ENCODE assay signal across 1 cellular context in genomic region chr13:75442736-75443234, GRCh38.
TF ChIP-seq lines count a peak whose summit lies in the region.

No MANE protein-coding gene starts in this region.

TF ChIP-seq in IMR-90, 13 proteins besides CTCF, POLR2A, EP300 and RAD21 (continued from another document):
- TF ChIP-seq USF2 (IDR thresholded peaks at IDR 0.05; ENCODE audit: low read depth, low read length) = no peak
- TF ChIP-seq CEBPB (IDR thresholded peaks at IDR 0.05; ENCODE audit: low read depth, low read length) = no peak
- no peak for TF ChIP-seq FOS (IDR thresholded peaks at IDR 0.05; ENCODE audit: low read depth, low read length)
- no peak for TF ChIP-seq MAZ (IDR thresholded peaks at IDR 0.05; ENCODE audit: borderline replicate concordance, low read depth, low read length)
- no peak for TF ChIP-seq RCOR1 (IDR thresholded peaks at IDR 0.05; ENCODE audit: insufficient replicate concordance, low read length)
- TF ChIP-seq CHD1 (IDR thresholded peaks at IDR 0.05; ENCODE audit: low read depth, low read length) = no peak
- no peak for TF ChIP-seq RFX5 (IDR thresholded peaks at IDR 0.05; ENCODE audit: low read depth, low read length)
- no peak for TF ChIP-seq MXI1 (IDR thresholded peaks at IDR 0.05; ENCODE audit: borderline replicate concordance, low read depth, low read length)
- no peak for TF ChIP-seq ELK1 (IDR thresholded peaks at IDR 0.05; ENCODE audit: borderline replicate concordance, low read depth, low read length)
TF ChIP-seq in IMR-90: peak in this region for 0.
